ENCODE assay signal across 25 cellular contexts in genomic region chr6:134431306-134431919, GRCh38.
DNase-seq lines count a peak whose midpoint lies in the region; ATAC-seq and TF ChIP-seq lines count a peak whose summit lies in the region.
"Had no signal": no experiment of that assay in that cellular context is flagged by ENCODE, and none has a peak within 500 bp of the region (broad histone marks: within the 10 kb centered on the region; RNA-seq: fewer than 3 reads in every experiment).

No MANE protein-coding gene starts in this region.

- H3K79me1 ChIP-seq in IMR-90 (ENCODE audit: low read depth in 1 of 2, low read length in 2 of 2): no peaks in the 10 kb centered on the region

- peak overlapping the region; percentile 89 for H2AK5ac ChIP-seq in IMR-90 (ENCODE audit: low read depth, low read length)

- H3K9me3 ChIP-seq in IMR-90 (ENCODE audit: control insufficient read depth, insufficient read depth, low read length): no peaks in the 10 kb centered on the region
- H3K9me3 ChIP-seq: ascending aorta, Caco-2 had no signal

- WGBS in IMR-90 (ENCODE audit: extremely low coverage in 2 of 2, insufficient read length in 1 of 2), 2 experiments: 0% methylated on average over 1 of the region's 3 CpGs; no CpG with 5 or more reads in 1 of the 2 experiments

- H3K4me2 ChIP-seq in IMR-90 (ENCODE audit: low read depth, low read length): peak overlapping the region; percentile 24; the same call in 1 of the 2 replicates

- TF ChIP-seq POLR2A in IMR-90 (IDR thresholded peaks at IDR 0.05; ENCODE audit: low read depth, low read length): no peak
- no peak for TF ChIP-seq POLR2A in GM18505 (IDR thresholded peaks at IDR 0.05; ENCODE audit: borderline replicate concordance, extremely low read depth, insufficient read depth, insufficient read length)

- peak overlapping the region in 2 of 3 experiments; percentile 54 to 86 for H3K27ac Mint-ChIP-seq in nephron
- H3K27ac Mint-ChIP-seq: activated CD8-positive, alpha-beta T cell treated with anti-CD3 and anti-CD28 coated beads for 36 hours; activated naive CD8-positive, alpha-beta T cell treated with anti-CD3 and anti-CD28 coated beads, Interleukin-2, amount 10 ng/mL, durations not matched to agents 7 days and 5 days; stimulated activated effector memory CD8-positive, alpha-beta T cell treated with anti-CD3 and anti-CD28 coated beads, Interleukin-12 subunit alpha, Interleukin-12 subunit beta, amount 100 ng/mL, for 72 hours; type B pancreatic cell had no signal

- no peak for TF ChIP-seq RAD21 in IMR-90 (IDR thresholded peaks at IDR 0.05; ENCODE audit: low read length)

- peak overlapping the region; percentile 97; the same call in 1 of the 3 replicates for H2BK15ac ChIP-seq in IMR-90 (ENCODE audit: low read depth, low read length)

- H3K9me3 Mint-ChIP-seq in nephron: no peaks in the 10 kb centered on the region
- H3K9me3 Mint-ChIP-seq: activated CD8-positive, alpha-beta T cell treated with anti-CD3 and anti-CD28 coated beads for 36 hours; stimulated activated effector memory CD8-positive, alpha-beta T cell treated with anti-CD3 and anti-CD28 coated beads, Interleukin-12 subunit alpha, Interleukin-12 subunit beta, amount 100 ng/mL, for 72 hours; type B pancreatic cell had no signal

- DNase-seq in BJ (ENCODE audit: low read depth) (peak; percentile 59), IMR-90 (peak; percentile 71), epithelial cell of prostate (ENCODE audit: low read depth, low spot score) (no peak), KBM-7 (no peak), activated gamma-delta T cell treated with Interleukin-2 at 50 U/mL for 16 hours (no peak), NCI-H446 (lab: John Stamatoyannopoulos, UW) (no peak)
- DNase-seq: activated CD8-positive, alpha-beta T cell treated with anti-CD3 and anti-CD28 coated beads for 36 hours; activated naive CD8-positive, alpha-beta T cell treated with anti-CD3 and anti-CD28 coated beads, Interleukin-2, amount 10 ng/mL, durations not matched to agents 7 days and 5 days; C1 segment of cervical spinal cord; Caco-2; caudate nucleus; DND-41; NCI-H1105 treated with DMSO at 0.1 percent for 48 hours; NCI-H2029; NCI-H446 treated with DMSO at 0.1 percent for 48 hours; stimulated activated CD4-positive, alpha-beta T cell treated with anti-CD3 and anti-CD28 coated beads, Interleukin-4, amount 100 ng/mL, for 24 hours; T-helper 2 cell had no signal

- H4K20me1 ChIP-seq in IMR-90 (ENCODE audit: insufficient read depth, low read length): no peaks in the 10 kb centered on the region

- POLR2A ChIA-PET in BJ (lab: Charles Lee): no interaction called here
- POLR2A ChIA-PET in IMR-90 (lab: Charles Lee; ENCODE audit: unreplicated experiment): no interaction called here

- H4K5ac ChIP-seq in IMR-90 (ENCODE audit: low read depth, low read length): peak overlapping the region; percentile 90; the same call in 1 of the 2 replicates

- no peak overlapping the region for H3K4me3 ChIP-seq in BJ (ENCODE audit: low read depth, low read length)
- no peak overlapping the region for H3K4me3 ChIP-seq in IMR-90 (ENCODE audit: insufficient read depth, low read depth, low read length)
- H3K4me3 ChIP-seq: ascending aorta, lung had no signal

- H3K36me3 Mint-ChIP-seq in nephron (ENCODE audit: low read depth): no peaks in the 10 kb centered on the region
- H3K36me3 Mint-ChIP-seq: stimulated activated effector memory CD8-positive, alpha-beta T cell treated with anti-CD3 and anti-CD28 coated beads, Interleukin-12 subunit alpha, Interleukin-12 subunit beta, amount 100 ng/mL, for 72 hours; type B pancreatic cell had no signal

- H3K4me1 ChIP-seq in IMR-90 (ENCODE audit: control insufficient read depth, insufficient read depth, low read length): peaks cover 3% of the 10 kb centered on the region
- H3K4me1 ChIP-seq: ascending aorta, Caco-2 had no signal

- no peaks in the 10 kb centered on the region for H3K27me3 ChIP-seq in BJ (ENCODE audit: control insufficient read depth, insufficient read depth, low read length)
- H3K27me3 ChIP-seq in IMR-90 (ENCODE audit: control insufficient read depth, insufficient read depth, low read length): no peaks in the 10 kb centered on the region
- H3K27me3 ChIP-seq: ascending aorta had no signal

- peak overlapping the region; percentile 75 for H2AFZ ChIP-seq in IMR-90 (replicated peaks; ENCODE audit: low read length, poor library complexity)

- H2BK20ac ChIP-seq in IMR-90 (ENCODE audit: low read depth, low read length): peak overlapping the region; percentile 91

- no TSS peak for BruUV-seq in IMR-90 (replicated peaks; lab: Mats Ljungman, UMichigan)

- intact Hi-C loops in IMR-90 (cut with micrococcal nuclease): no loop called here

- H2AK9ac ChIP-seq in IMR-90 (replicated peaks; ENCODE audit: low read depth, low read length, poor library complexity): no peak overlapping the region

- H3K27me3 Mint-ChIP-seq in nephron (ENCODE audit: low read depth): peaks cover 3% of the 10 kb centered on the region
- H3K27me3 Mint-ChIP-seq: activated CD8-positive, alpha-beta T cell treated with anti-CD3 and anti-CD28 coated beads for 36 hours; activated naive CD8-positive, alpha-beta T cell treated with anti-CD3 and anti-CD28 coated beads, Interleukin-2, amount 10 ng/mL, durations not matched to agents 7 days and 5 days had no signal

- peak overlapping the region; percentile 2 to 41; a peak in 2 of 4 replicates for H4K8ac ChIP-seq in IMR-90 (ENCODE audit: low read depth in 2 of 2, low read length in 2 of 2)

- H3K9ac ChIP-seq in IMR-90 (ENCODE audit: low read depth, low read length): no peak overlapping the region

- CTCF ChIA-PET in BJ (lab: Yijun Ruan, JAX): interaction anchor here (0.6 kb wide), 1 partner anchor 12 kb away, joined by 3 read pairs; no protein-coding TSS in a partner anchor
- CTCF ChIA-PET in IMR-90 (lab: Yijun Ruan, JAX): interaction anchor here (0.6 kb wide), 1 partner anchor 395 kb away, joined by 3 read pairs; no protein-coding TSS in a partner anchor

- no peak overlapping the region for H3K4me3 Mint-ChIP-seq in nephron
- H3K4me3 Mint-ChIP-seq: activated CD8-positive, alpha-beta T cell treated with anti-CD3 and anti-CD28 coated beads for 36 hours; activated naive CD8-positive, alpha-beta T cell treated with anti-CD3 and anti-CD28 coated beads, Interleukin-2, amount 10 ng/mL, durations not matched to agents 7 days and 5 days; stimulated activated effector memory CD8-positive, alpha-beta T cell treated with anti-CD3 and anti-CD28 coated beads, Interleukin-12 subunit alpha, Interleukin-12 subunit beta, amount 100 ng/mL, for 72 hours; type B pancreatic cell had no signal

- no peaks in the 10 kb centered on the region for H3K36me3 ChIP-seq in BJ (ENCODE audit: control insufficient read depth, insufficient read depth, low read length)
- no peaks in the 10 kb centered on the region for H3K36me3 ChIP-seq in IMR-90 (ENCODE audit: control insufficient read depth, insufficient read depth, low read length)
- H3K36me3 ChIP-seq: ascending aorta had no signal

- H2BK120ac ChIP-seq in IMR-90 (ENCODE audit: low read depth, low read length): peak overlapping the region; percentile 93

- peak overlapping the region; percentile 62 for H2BK5ac ChIP-seq in IMR-90 (ENCODE audit: low read depth, low read length, poor library complexity, severe bottlenecking)

- TF ChIP-seq CTCF in BJ (IDR thresholded peaks at IDR 0.05; ENCODE audit: insufficient read depth, low read depth, low read length) (no peak), IMR-90 (conservative IDR thresholded peaks at IDR 0.05; ENCODE audit: low read depth, low read length) (no peak), nephron (IDR thresholded peaks at IDR 0.05; ENCODE audit: unreplicated experiment in 3 of 3) (no peak)

- ATAC-seq in IMR-90 (ENCODE audit: low read depth): peak; percentile 21
- no peak for ATAC-seq in GM18505 (IDR thresholded peaks at IDR 0.05; ENCODE audit: unreplicated experiment)
- ATAC-seq: activated CD8-positive, alpha-beta T cell treated with anti-CD3 and anti-CD28 coated beads for 36 hours; sciatic nerve; stimulated activated effector memory CD8-positive, alpha-beta T cell treated with anti-CD3 and anti-CD28 coated beads, Interleukin-12 subunit alpha, Interleukin-12 subunit beta, amount 100 ng/mL, for 72 hours had no signal

- no peak overlapping the region; the same call in 1 of the 2 replicates for H3K56ac ChIP-seq in IMR-90 (ENCODE audit: extremely low read depth, insufficient read depth, low read length)

- in situ Hi-C loops in IMR-90 (cut with MboI; ENCODE audit: low sequenced_read_pairs): no loop called here
- in situ Hi-C loops in KBM-7 (cut with MboI; ENCODE audit: low pct_unique_long_range_greater_than_20kb, low sequenced_read_pairs): no loop called here

- peaks cover 6% of the 10 kb centered on the region; the same call in 1 of the 2 replicates for H3K9me1 ChIP-seq in IMR-90 (ENCODE audit: insufficient read depth, low read length)

- H3K14ac ChIP-seq in IMR-90 (replicated peaks; ENCODE audit: low read depth, low read length): peak overlapping the region; percentile 82

- H3K18ac ChIP-seq in IMR-90 (ENCODE audit: low read depth, low read length): peak overlapping the region; percentile 90; the same call in 1 of the 2 replicates

- H3K4ac ChIP-seq in IMR-90 (ENCODE audit: low read depth, low read length): peak overlapping the region; percentile 82

- peak overlapping the region; percentile 79 for H4K91ac ChIP-seq in IMR-90 (ENCODE audit: insufficient read depth, low read depth, low read length)

- peaks cover 10% of the 10 kb centered on the region for H3K4me1 Mint-ChIP-seq in nephron

- peak overlapping the region; percentile 56; the same call in 1 of the 2 replicates for H3K23ac ChIP-seq in IMR-90 (ENCODE audit: low read depth, low read length)

- H3K27ac ChIP-seq in IMR-90 (ENCODE audit: insufficient read depth, low read length): 0 out of 2 replicates have a peak overlapping the region, but pooled peaks have one; percentile 1
- H3K27ac ChIP-seq in epithelial cell of prostate: peak overlapping the region; percentile 1
- H3K27ac ChIP-seq: ascending aorta, RWPE1 had no signal

- dilution Hi-C loops in IMR-90 (cut with HindIII; ENCODE audit: low sequenced_read_pairs, unreplicated experiment): no loop called here

TF ChIP-seq in IMR-90, 13 proteins besides CTCF, POLR2A, EP300 and RAD21:
- TF ChIP-seq USF2 (IDR thresholded peaks at IDR 0.05; ENCODE audit: low read depth, low read length) (no peak), BHLHE40 (IDR thresholded peaks at IDR 0.05; ENCODE audit: low read depth, low read length) (peak; percentile 68; the same call in 1 of the 2 replicates)

Comparison
In these comparisons a context has a peak if more than half of its experiments do, and no peak if none do; other contexts are left out.
1. DNase-seq: peak in BJ (single experiment) and IMR-90 (single experiment); none in epithelial cell of prostate (single experiment), KBM-7 (single experiment), activated gamma-delta T cell treated with Interleukin-2 at 50 U/mL for 16 hours (single experiment) and NCI-H446 (0 of 2).